ENCODE assay signal across 1 cellular context in genomic region chr19:3554254-3555083, GRCh38.
TF ChIP-seq lines count a peak whose summit lies in the region.

No MANE protein-coding gene starts in this region.

TF ChIP-seq in HepG2, 621 proteins besides CTCF, POLR2A, EP300 and RAD21:
- TF ChIP-seq RFX5 (IDR thresholded peaks at IDR 0.05; ENCODE audit: low read depth, low read length) (no peak), ZIK1 (CRISPR knock-in tag; IDR thresholded peaks at IDR 0.05; ENCODE audit: borderline replicate concordance, low read depth) (no peak), TBX2 (CRISPR knock-in tag; IDR thresholded peaks at IDR 0.05; ENCODE audit: borderline replicate concordance) (no peak), ZSCAN22 (CRISPR knock-in tag; IDR thresholded peaks at IDR 0.05) (peak; percentile 71; the same call in 1 of the 2 replicates), ZBTB38 (CRISPR knock-in tag; IDR thresholded peaks at IDR 0.05) (peak; percentile 73; the same call in 1 of the 2 replicates), RARG (CRISPR knock-in tag; IDR thresholded peaks at IDR 0.05; ENCODE audit: low read depth) (no peak), GABPA (IDR thresholded peaks at IDR 0.05; ENCODE audit: low read depth, low read length) (no peak), GABPA (CRISPR knock-in tag; IDR thresholded peaks at IDR 0.05; ENCODE audit: low read depth) (peak; percentile 59)
- TF ChIP-seq, protein P1, sequence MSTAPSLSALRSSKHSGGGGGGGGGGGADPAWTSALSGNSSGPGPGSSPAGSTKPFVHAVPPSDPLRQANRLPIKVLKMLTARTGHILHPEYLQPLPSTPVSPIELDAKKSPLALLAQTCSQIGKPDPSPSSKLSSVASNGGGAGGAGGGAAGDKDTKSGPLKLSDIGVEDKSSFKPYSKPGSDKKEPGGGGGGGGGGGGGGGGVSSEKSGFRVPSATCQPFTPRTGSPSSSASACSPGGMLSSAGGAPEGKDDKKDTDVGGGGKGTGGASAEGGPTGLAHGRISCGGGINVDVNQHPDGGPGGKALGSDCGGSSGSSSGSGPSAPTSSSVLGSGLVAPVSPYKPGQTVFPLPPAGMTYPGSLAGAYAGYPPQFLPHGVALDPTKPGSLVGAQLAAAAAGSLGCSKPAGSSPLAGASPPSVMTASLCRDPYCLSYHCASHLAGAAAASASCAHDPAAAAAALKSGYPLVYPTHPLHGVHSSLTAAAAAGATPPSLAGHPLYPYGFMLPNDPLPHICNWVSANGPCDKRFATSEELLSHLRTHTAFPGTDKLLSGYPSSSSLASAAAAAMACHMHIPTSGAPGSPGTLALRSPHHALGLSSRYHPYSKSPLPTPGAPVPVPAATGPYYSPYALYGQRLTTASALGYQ (CRISPR knock-in tag; IDR thresholded peaks at IDR 0.05) = no peak
